In genomic region chr16:7746971-7747370, GRCh38 we compare ENCODE assay signal across 15 cellular contexts.
DNase-seq lines count a peak whose midpoint lies in the region; ATAC-seq and TF ChIP-seq lines count a peak whose summit lies in the region.
"Had no signal": no experiment of that assay in that cellular context is flagged by ENCODE, and none has a peak within 500 bp of the region (broad histone marks: within the 10 kb centered on the region; RNA-seq: fewer than 3 reads in every experiment).

No MANE protein-coding gene starts in this region.

- H3K4me1 ChIP-seq in H9 (ENCODE audit: insufficient read depth, low read length): no peaks in the 10 kb centered on the region
- H3K4me1 ChIP-seq: A549, BE2C had no signal

- H3K4ac ChIP-seq in H9 (ENCODE audit: low read depth, low read length): no peak overlapping the region

- no peaks in the 10 kb centered on the region for H3K27me3 ChIP-seq in H9 (ENCODE audit: insufficient read depth, low read length)
- H3K27me3 ChIP-seq: BE2C had no signal

- no peak overlapping the region for H4K5ac ChIP-seq in H9 (ENCODE audit: insufficient read length, low read depth, low read length)

- no peak overlapping the region for H3K4me3 Mint-ChIP-seq in H9
- H3K4me3 Mint-ChIP-seq: CD4-positive, alpha-beta memory T cell had no signal

- DNase-seq in H9 (no peak), NCI-H1694 treated with DMSO at 0.1 percent for 48 hours (lab: John Stamatoyannopoulos, UW) (peak; percentile 65), astrocyte of the hippocampus (ENCODE audit: low read depth, low spot score) (peak; percentile 8), left lobe of liver (ENCODE audit: low spot score) (no peak), NCI-H748 (lab: John Stamatoyannopoulos, UW; ENCODE audit: unreplicated experiment) (no peak)
- DNase-seq: BE2C; CD4-positive, alpha-beta memory T cell; DND-41; GF-D8; IMR-90 had no signal

- H3K27ac ChIP-seq in H9 (ENCODE audit: insufficient read length, low read depth, low read length): no peak overlapping the region
- H3K27ac ChIP-seq: A549, C4-2B had no signal

- ATAC-seq in esophagus mucosa (peak; percentile 56), left lobe of liver (no peak), HG03025 (IDR thresholded peaks at IDR 0.05; ENCODE audit: low FRiP score, unreplicated experiment) (no peak)
- ATAC-seq: A549, HCT116 had no signal

- H3K9me3 ChIP-seq in H9 (ENCODE audit: control insufficient read depth, low read depth, low read length): no peaks in the 10 kb centered on the region
- H3K9me3 ChIP-seq: A549, BE2C had no signal

- H2BK20ac ChIP-seq in H9 (ENCODE audit: low read depth, low read length, poor library complexity, severe bottlenecking): no peak overlapping the region

- no peak overlapping the region for H4K91ac ChIP-seq in H9 (ENCODE audit: insufficient read length, low read depth, low read length)

- no peak overlapping the region for H3K56ac ChIP-seq in H9 (ENCODE audit: insufficient read length, low read depth, low read length)

- H2BK12ac ChIP-seq in H9 (ENCODE audit: insufficient read length, low read depth, low read length): no peak overlapping the region

- no peak overlapping the region for H3K4me2 ChIP-seq in H9 (ENCODE audit: insufficient read depth, insufficient read length, low read length)
- H3K4me2 ChIP-seq: A549 had no signal

- no peak overlapping the region for H3T11ph ChIP-seq in H9 (ENCODE audit: low read length)

- H3K9ac ChIP-seq in H9 (ENCODE audit: extremely low read depth, insufficient read length, low read length): no peak overlapping the region

- no peaks in the 10 kb centered on the region for H4K20me1 ChIP-seq in H9 (ENCODE audit: control insufficient read depth, insufficient read depth, insufficient read length)

- peaks cover 2% of the 10 kb centered on the region; the same call in 1 of the 2 replicates for H3K27me3 Mint-ChIP-seq in H9 (ENCODE audit: low read depth)
- H3K27me3 Mint-ChIP-seq: CD4-positive, alpha-beta memory T cell had no signal

- H3K14ac ChIP-seq in H9 (ENCODE audit: insufficient read depth, low read length): no peak overlapping the region

- no peaks in the 10 kb centered on the region for H3K36me3 Mint-ChIP-seq in H9 (ENCODE audit: insufficient read depth in 1 of 3, low read depth in 3 of 3)
- H3K36me3 Mint-ChIP-seq: CD4-positive, alpha-beta memory T cell had no signal

- H3K79me1 ChIP-seq in H9 (ENCODE audit: insufficient read depth, low read depth, low read length, poor library complexity, severe bottlenecking): no peaks in the 10 kb centered on the region

- no peak overlapping the region for H2BK5ac ChIP-seq in H9 (ENCODE audit: insufficient read length, low read length)

- H3K23me2 ChIP-seq in H9 (ENCODE audit: insufficient read length, low read depth, low read length, poor library complexity, severe bottlenecking): no peaks in the 10 kb centered on the region

- WGBS in H9 (ENCODE audit: extremely low coverage, insufficient read length, low lambda C conversion rate): no CpG with 5 or more reads among the region's 3 CpGs

- H4K8ac ChIP-seq in H9 (replicated peaks; ENCODE audit: insufficient read length, low read depth, low read length): no peak overlapping the region

- H3K27ac Mint-ChIP-seq in H9: peak overlapping the region in 2 of 3 experiments; percentile 52 to 81; a peak in 3 of 7 replicates
- H3K27ac Mint-ChIP-seq: CD4-positive, alpha-beta memory T cell had no signal

- H3K79me2 ChIP-seq in H9 (ENCODE audit: insufficient read depth, low read length): no peaks in the 10 kb centered on the region

- H2BK15ac ChIP-seq in H9 (ENCODE audit: low read depth, low read length): no peak overlapping the region

- TF ChIP-seq CTCF in H9 (conservative IDR thresholded peaks at IDR 0.05): no peak

- H3K9me3 Mint-ChIP-seq in H9: no peaks in the 10 kb centered on the region; a peak in 2 of 5 replicates

- peaks cover 39 to 40% of the 10 kb centered on the region in 2 experiments for H3K4me1 Mint-ChIP-seq in H9
- H3K4me1 Mint-ChIP-seq: CD4-positive, alpha-beta memory T cell had no signal

- H2AK5ac ChIP-seq in H9 (ENCODE audit: insufficient read length, low read length): no peak overlapping the region

- no peak overlapping the region for H2AFZ ChIP-seq in H9 (ENCODE audit: low read length)

- no peak overlapping the region for H3K23ac ChIP-seq in H9 (ENCODE audit: insufficient read length, low read depth, low read length)

- H2BK120ac ChIP-seq in H9 (ENCODE audit: low read depth, low read length, poor library complexity, severe bottlenecking): no peak overlapping the region

- no peak overlapping the region for H3K18ac ChIP-seq in H9 (ENCODE audit: insufficient read length, low read depth, low read length)

Comparison
In these comparisons a context has a peak if more than half of its experiments do, and no peak if none do; other contexts are left out.
1. DNase-seq: peak in NCI-H1694 treated with DMSO at 0.1 percent for 48 hours (single experiment) and astrocyte of the hippocampus (single experiment); none in H9 (single experiment), left lobe of liver (single experiment) and NCI-H748 (single experiment).